Comparison of ENCODE assay signal across 9 cellular contexts in the genomic region with DNA sequence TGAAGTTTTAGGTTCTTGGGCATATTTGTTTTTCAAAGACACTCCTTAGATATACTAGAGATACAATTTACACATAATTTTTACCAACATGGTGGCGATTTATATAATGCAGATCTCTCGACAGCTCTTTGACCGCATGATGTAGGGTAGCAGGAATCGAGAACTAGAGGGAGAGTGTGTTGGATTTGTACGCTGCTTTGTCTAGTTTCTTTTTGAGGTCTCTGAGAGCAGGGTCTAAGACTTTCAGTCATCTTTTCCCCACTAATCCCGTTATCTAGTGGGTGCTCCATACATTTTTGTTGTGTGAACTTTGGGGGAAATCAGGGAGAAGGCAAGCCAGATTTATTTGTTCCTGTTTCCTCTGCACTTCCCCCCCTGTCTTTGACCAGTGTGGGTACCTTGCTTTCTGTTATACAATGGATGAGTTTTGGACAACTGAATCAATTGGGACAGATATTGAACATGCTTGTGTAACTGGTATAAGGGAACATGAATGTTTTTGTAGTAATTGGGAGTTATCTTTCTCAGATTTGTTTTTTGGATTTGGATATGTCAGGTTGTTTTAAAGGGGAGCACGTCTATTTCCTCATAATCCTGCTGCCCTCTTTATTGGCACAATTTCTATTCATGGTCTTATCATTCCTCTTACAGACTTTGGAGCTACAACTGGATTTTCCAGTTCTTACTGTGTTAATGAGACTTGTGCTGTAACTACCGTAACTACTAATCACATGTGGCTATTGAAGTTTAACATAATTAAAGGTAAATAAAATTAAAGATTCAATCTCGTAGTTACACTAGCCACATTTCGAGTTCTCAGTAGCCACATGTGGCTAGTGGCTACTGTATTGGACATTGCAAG. TPM values are rescaled to one million over a fixed set of nuclear protein-coding genes. Genes with fewer than 3 reads are reported as not detected.
DNase-seq lines count a peak whose midpoint lies in the region; ATAC-seq, FAIRE-seq and TF ChIP-seq lines count a peak whose summit lies in the region.
"Had no signal": no experiment of that assay in that cellular context is flagged by ENCODE, and none has a peak within 500 bp of the region (broad histone marks: within the 10 kb centered on the region; RNA-seq: fewer than 3 reads in every experiment).

No MANE protein-coding gene starts in this region.

- H3K27ac Mint-ChIP-seq in activated T-cell treated with anti-CD3 and anti-CD28 coated beads, Interleukin-2, amount 50 U/mL, for 72 hours: peak overlapping the region; percentile 99
- H3K27ac Mint-ChIP-seq in effector memory CD8-positive, alpha-beta T cell: peak overlapping the region; percentile 98 to 99

- CTCF ChIA-PET in PC-3 (lab: Charles Lee): interaction anchor here (0.5 to 1.1 kb wide), 3 partner anchors 54 to 1938 kb away, joined by 3 read pairs; no protein-coding TSS in a partner anchor

- DNase-seq in activated T-cell treated with anti-CD3 and anti-CD28 coated beads, Interleukin-2, amount 50 U/mL, for 72 hours: no peak
- no peak for DNase-seq in activated T-cell treated with anti-CD3 and anti-CD28 coated beads, Interleukin-2, amount 50 U/mL, for 1 hour
- peak; percentile 48 for DNase-seq in PC-3
- DNase-seq in effector memory CD8-positive, alpha-beta T cell: no peak
- DNase-seq in pancreas: no peak
- no peak for DNase-seq in D721Med (ENCODE audit: insufficient read length, low spot score)
- DNase-seq in mucosa of gallbladder (ENCODE audit: low spot score): no peak

- ATAC-seq in activated T-cell treated with anti-CD3 and anti-CD28 coated beads, Interleukin-2, amount 50 U/mL, for 72 hours (replicated peaks in 1 of 2): no peak
- ATAC-seq in PC-3 (no peak), pancreas (peak; percentile 23 to 58 (median 42)), GM21529 (IDR thresholded peaks at IDR 0.05; ENCODE audit: unreplicated experiment) (no peak)
- ATAC-seq in effector memory CD8-positive, alpha-beta T cell (replicated peaks): no peak

- no TSS peak for BruUV-seq in PC-3 (replicated peaks; lab: Mats Ljungman, UMichigan)

- WGBS in pancreas, 2 donors: 5 to 6% methylated on average over 10 of the region's 10 CpGs

- H3K4me1 ChIP-seq in PC-3 (ENCODE audit: insufficient read depth, low read length) (peaks cover 27% of the 10 kb centered on the region), pancreas (peaks cover 19 to 50% (median 46%) of the 10 kb centered on the region in 3 donors)

- peak overlapping the region; percentile 85 for H3K9ac ChIP-seq in PC-3 (ENCODE audit: low read length)

- H3K27me3 Mint-ChIP-seq in activated T-cell treated with anti-CD3 and anti-CD28 coated beads, Interleukin-2, amount 50 U/mL, for 72 hours (ENCODE audit: low read depth): no peaks in the 10 kb centered on the region
- H3K27me3 Mint-ChIP-seq in effector memory CD8-positive, alpha-beta T cell: no peaks in the 10 kb centered on the region

- H3K36me3 ChIP-seq in PC-3 (ENCODE audit: low read depth, low read length) (no peaks in the 10 kb centered on the region), pancreas (no peaks in the 10 kb centered on the region)

- H3K27ac ChIP-seq in PC-3 (ENCODE audit: low read length) (no peak overlapping the region), pancreas (peak overlapping the region; percentile 87 to 97 (median 92))

- H3K4me3 ChIP-seq in PC-3 (ENCODE audit: low read length): peak overlapping the region; percentile 78
- peak overlapping the region; percentile 77 to 90 (median 83) for H3K4me3 ChIP-seq in pancreas

- peaks cover 3 to 5% of the 10 kb centered on the region in 2 donors for H3K36me3 Mint-ChIP-seq in activated T-cell treated with anti-CD3 and anti-CD28 coated beads, Interleukin-2, amount 50 U/mL, for 72 hours (ENCODE audit: insufficient read depth in 2 of 2)
- H3K36me3 Mint-ChIP-seq in effector memory CD8-positive, alpha-beta T cell (ENCODE audit: insufficient read depth): peaks cover 16% of the 10 kb centered on the region

- no peaks in the 10 kb centered on the region for H3K9me3 Mint-ChIP-seq in activated T-cell treated with anti-CD3 and anti-CD28 coated beads, Interleukin-2, amount 50 U/mL, for 72 hours
- no peaks in the 10 kb centered on the region for H3K9me3 Mint-ChIP-seq in effector memory CD8-positive, alpha-beta T cell

- FAIRE-seq in pancreas (lab: Jason Lieb, UNC) (no peak), D721Med (lab: Jason Lieb, UNC) (no peak)
- FAIRE-seq: endometrium had no signal

- peaks cover 61% of the 10 kb centered on the region for H3K79me2 ChIP-seq in PC-3 (ENCODE audit: low read length)

- peak overlapping the region; percentile 90; the same call in 1 of the 2 replicates for H2AFZ ChIP-seq in PC-3 (ENCODE audit: low read length)

- H3K4me3 Mint-ChIP-seq in activated T-cell treated with anti-CD3 and anti-CD28 coated beads, Interleukin-2, amount 50 U/mL, for 72 hours: peak overlapping the region; percentile 99 to 100
- H3K4me3 Mint-ChIP-seq in effector memory CD8-positive, alpha-beta T cell: peak overlapping the region; percentile 99 to 100

- H3K4me2 ChIP-seq in PC-3 (ENCODE audit: low read length): peak overlapping the region; percentile 95

- H3K9me2 ChIP-seq in PC-3 (replicated peaks; ENCODE audit: low read length): no peaks in the 10 kb centered on the region

- H3K9me3 ChIP-seq in PC-3 (ENCODE audit: low read length) (no peaks in the 10 kb centered on the region), pancreas (no peaks in the 10 kb centered on the region)

- H4K20me1 ChIP-seq in PC-3 (ENCODE audit: low read length): peaks cover 19% of the 10 kb centered on the region; the same call in 1 of the 2 replicates

- intact Hi-C loops in PC-3 (cut with micrococcal nuclease) (loop anchor here (2.0 to 5.0 kb wide), 5 partner anchors 284 to 579 kb away; no protein-coding TSS in a partner anchor), pancreas (cut with DNase I) (loop anchor here in 1 of 3 donors (10.0 kb wide), 1 partner anchor 227 kb away; no protein-coding TSS in a partner anchor)

- peaks cover 64% of the 10 kb centered on the region for H3K4me1 Mint-ChIP-seq in activated T-cell treated with anti-CD3 and anti-CD28 coated beads, Interleukin-2, amount 50 U/mL, for 72 hours (ENCODE audit: low read depth)
- H3K4me1 Mint-ChIP-seq in effector memory CD8-positive, alpha-beta T cell (ENCODE audit: low read depth in 2 of 2): peaks cover 35 to 43% of the 10 kb centered on the region in 2 donors

- TF ChIP-seq CTCF in PC-3 (conservative IDR thresholded peaks at IDR 0.05; ENCODE audit: low read depth, low read length) (no peak), pancreas (IDR thresholded peaks at IDR 0.05) (no peak), D721Med (IDR thresholded peaks at IDR 0.05; ENCODE audit: insufficient read depth, missing control alignments) (no peak)

- H3K27me3 ChIP-seq in PC-3 (ENCODE audit: low read length): no peaks in the 10 kb centered on the region
- H3K27me3 ChIP-seq in pancreas: no peaks in the 10 kb centered on the region

- POLR2A ChIA-PET in PC-3 (lab: Charles Lee; ENCODE audit: unreplicated experiment): no interaction called here

- H3F3A ChIP-seq in PC-3 (ENCODE audit: low read length, unreplicated experiment): no peaks in the 10 kb centered on the region

RNA-seq across cellular contexts. Expression of gene FDX1, which starts 1.7 kb away (rescaled TPM):
- total RNA-seq in activated T-cell treated with anti-CD3 and anti-CD28 coated beads, Interleukin-2, amount 50 U/mL, for 72 hours: 1 to 10 TPM; 7.7 to 8.0 TPM
- total RNA-seq in PC-3 (2014; rRNA removed): 14.8 and 16.6 TPM in 2 replicates
- 10 to 100 TPM in 1 of 6 donors, 1 to 10 TPM in 5; 6.7 to 11.3 (median 8.3) TPM for total RNA-seq in pancreas
- polyA plus RNA-seq in pancreas: 1 to 10 TPM; 7.1 to 8.6 TPM
- total RNA-seq in mucosa of gallbladder: 18.1 TPM

Comparison
In these comparisons a context has a peak if more than half of its experiments do, and no peak if none do; other contexts are left out.
1. ATAC-seq: peak in pancreas (4 of 4); none in activated T-cell treated with anti-CD3 and anti-CD28 coated beads, Interleukin-2, amount 50 U/mL, for 72 hours (0 of 2), PC-3 (single experiment), effector memory CD8-positive, alpha-beta T cell (single experiment) and GM21529 (single experiment).